Comparison of ENCODE assay signal across 1 cellular context in the genomic region with DNA sequence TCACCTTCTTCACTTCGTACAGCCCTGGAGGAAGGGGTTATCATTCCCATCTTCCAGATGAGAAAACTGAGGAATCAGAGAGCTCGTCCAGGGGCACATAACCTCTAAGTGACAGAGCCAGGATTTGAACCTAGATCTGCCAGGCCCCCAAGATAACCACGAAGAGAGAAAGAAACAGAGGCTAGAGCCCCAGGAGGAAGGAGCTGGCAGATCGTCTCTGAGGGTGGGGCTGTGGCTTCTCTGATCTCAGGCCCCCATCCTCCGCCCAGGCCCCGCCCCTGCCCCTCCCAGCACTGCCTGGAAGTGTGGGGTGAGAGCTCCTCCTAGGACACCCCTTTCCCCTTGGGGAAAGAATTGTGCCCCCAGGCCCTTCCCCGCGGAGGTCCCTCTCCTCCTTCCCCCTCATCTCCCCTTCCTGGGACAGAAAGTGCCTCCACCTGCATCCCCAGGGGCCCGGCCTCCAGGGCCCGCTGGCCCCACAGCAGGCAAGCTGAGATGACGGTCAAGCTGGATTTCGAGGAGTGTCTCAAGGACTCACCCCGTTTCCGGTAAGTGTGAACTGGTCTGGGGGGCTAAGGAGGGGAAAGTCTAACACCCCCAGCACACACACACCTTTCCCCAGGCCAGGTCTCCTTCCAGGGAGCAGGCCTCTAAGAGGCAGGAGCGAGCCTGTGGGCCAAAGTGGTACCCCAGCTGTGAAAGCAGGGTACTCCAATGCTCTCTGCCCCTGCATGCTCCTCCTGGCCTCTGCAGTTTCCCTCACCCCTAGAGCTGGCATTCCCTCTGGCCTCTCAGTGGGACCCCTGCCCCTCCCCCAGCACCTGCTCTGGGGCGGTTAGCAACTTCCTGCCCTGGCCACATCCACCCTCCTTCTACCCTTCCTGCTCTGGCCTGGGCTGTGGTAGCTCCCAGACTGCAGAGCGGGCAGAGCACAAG.
TF ChIP-seq lines count a peak whose summit lies in the region.

A gene with protein sequence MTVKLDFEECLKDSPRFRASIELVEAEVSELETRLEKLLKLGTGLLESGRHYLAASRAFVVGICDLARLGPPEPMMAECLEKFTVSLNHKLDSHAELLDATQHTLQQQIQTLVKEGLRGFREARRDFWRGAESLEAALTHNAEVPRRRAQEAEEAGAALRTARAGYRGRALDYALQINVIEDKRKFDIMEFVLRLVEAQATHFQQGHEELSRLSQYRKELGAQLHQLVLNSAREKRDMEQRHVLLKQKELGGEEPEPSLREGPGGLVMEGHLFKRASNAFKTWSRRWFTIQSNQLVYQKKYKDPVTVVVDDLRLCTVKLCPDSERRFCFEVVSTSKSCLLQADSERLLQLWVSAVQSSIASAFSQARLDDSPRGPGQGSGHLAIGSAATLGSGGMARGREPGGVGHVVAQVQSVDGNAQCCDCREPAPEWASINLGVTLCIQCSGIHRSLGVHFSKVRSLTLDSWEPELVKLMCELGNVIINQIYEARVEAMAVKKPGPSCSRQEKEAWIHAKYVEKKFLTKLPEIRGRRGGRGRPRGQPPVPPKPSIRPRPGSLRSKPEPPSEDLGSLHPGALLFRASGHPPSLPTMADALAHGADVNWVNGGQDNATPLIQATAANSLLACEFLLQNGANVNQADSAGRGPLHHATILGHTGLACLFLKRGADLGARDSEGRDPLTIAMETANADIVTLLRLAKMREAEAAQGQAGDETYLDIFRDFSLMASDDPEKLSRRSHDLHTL (plus strand): TSS at position 290 of the 936 bp plus-strand sequence. CDS start 206 bp downstream, at position 496.

TF ChIP-seq in WTC11, 78 proteins besides CTCF, POLR2A, EP300 and RAD21 (continued from another document):
- TF ChIP-seq, protein P1, sequence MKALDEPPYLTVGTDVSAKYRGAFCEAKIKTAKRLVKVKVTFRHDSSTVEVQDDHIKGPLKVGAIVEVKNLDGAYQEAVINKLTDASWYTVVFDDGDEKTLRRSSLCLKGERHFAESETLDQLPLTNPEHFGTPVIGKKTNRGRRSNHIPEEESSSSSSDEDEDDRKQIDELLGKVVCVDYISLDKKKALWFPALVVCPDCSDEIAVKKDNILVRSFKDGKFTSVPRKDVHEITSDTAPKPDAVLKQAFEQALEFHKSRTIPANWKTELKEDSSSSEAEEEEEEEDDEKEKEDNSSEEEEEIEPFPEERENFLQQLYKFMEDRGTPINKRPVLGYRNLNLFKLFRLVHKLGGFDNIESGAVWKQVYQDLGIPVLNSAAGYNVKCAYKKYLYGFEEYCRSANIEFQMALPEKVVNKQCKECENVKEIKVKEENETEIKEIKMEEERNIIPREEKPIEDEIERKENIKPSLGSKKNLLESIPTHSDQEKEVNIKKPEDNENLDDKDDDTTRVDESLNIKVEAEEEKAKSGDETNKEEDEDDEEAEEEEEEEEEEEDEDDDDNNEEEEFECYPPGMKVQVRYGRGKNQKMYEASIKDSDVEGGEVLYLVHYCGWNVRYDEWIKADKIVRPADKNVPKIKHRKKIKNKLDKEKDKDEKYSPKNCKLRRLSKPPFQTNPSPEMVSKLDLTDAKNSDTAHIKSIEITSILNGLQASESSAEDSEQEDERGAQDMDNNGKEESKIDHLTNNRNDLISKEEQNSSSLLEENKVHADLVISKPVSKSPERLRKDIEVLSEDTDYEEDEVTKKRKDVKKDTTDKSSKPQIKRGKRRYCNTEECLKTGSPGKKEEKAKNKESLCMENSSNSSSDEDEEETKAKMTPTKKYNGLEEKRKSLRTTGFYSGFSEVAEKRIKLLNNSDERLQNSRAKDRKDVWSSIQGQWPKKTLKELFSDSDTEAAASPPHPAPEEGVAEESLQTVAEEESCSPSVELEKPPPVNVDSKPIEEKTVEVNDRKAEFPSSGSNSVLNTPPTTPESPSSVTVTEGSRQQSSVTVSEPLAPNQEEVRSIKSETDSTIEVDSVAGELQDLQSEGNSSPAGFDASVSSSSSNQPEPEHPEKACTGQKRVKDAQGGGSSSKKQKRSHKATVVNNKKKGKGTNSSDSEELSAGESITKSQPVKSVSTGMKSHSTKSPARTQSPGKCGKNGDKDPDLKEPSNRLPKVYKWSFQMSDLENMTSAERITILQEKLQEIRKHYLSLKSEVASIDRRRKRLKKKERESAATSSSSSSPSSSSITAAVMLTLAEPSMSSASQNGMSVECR (CRISPR knock-in tag; IDR thresholded peaks at IDR 0.05; ENCODE audit: borderline replicate concordance): peak; percentile 62; the same call in 1 of the 2 replicates
- TF ChIP-seq ZNF219 (CRISPR knock-in tag; IDR thresholded peaks at IDR 0.05; ENCODE audit: borderline replicate concordance) (no peak), SP1 (CRISPR knock-in tag; conservative IDR thresholded peaks at IDR 0.05) (peak; percentile 64), NR3C1 (CRISPR knock-in tag; conservative IDR thresholded peaks at IDR 0.05; ENCODE audit: low read depth) (no peak), TEAD1 (CRISPR knock-in tag; IDR thresholded peaks at IDR 0.05) (peak; percentile 64; the same call in 1 of the 2 replicates), ZNF281 (CRISPR knock-in tag; IDR thresholded peaks at IDR 0.05) (peak; percentile 98)
- TF ChIP-seq, protein P2, sequence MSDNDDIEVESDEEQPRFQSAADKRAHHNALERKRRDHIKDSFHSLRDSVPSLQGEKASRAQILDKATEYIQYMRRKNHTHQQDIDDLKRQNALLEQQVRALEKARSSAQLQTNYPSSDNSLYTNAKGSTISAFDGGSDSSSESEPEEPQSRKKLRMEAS (CRISPR knock-in tag; IDR thresholded peaks at IDR 0.05): peak; percentile 61
TF ChIP-seq in WTC11: peak in this region for 12.
